ENCODE assay signal across 8 cellular contexts in the genomic region with DNA sequence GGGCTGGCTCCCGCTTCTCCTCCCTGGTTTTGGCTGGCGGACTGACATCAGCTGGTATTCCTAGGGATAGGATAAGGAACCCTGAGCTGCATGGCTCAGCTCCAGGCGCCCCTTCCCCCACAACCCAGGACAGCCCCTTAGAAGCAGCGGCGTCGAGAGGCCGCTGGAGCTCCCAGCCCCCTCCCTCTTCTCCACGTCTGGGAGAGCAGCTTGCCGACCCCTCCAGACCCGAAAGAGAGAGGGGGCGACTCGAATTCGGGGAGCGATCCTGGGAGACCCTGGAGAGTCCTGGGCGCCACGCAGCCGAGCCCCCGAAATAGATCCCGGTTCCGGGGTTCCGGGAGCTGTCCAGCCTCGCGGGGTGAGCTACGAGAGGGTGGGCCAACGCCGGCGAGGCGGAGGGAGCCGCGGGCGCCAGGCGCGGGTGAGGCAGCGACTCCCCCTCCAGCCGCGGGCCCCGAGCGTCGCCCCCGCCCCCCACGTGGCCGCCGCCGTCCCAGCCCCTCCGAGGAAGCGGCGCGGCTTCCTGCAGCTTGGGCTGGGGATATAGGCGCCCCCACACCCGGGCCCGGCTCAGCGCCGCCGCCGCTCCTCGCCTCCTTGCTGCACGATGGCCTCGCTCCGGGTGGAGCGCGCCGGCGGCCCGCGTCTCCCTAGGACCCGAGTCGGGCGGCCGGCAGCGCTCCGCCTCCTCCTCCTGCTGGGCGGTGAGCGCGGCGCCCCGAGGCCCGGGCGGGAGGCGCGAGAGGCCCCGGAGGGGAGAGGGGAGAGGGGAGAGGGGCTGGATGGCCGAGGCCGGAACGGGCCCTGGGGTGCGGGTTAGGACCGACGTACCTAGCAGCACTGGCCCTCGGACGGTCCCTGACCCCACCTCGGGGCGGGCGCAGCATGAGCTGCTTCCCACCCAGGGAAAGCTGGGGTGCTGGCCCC. TPM values are rescaled to one million over a fixed set of nuclear protein-coding genes. Genes with fewer than 3 reads are reported as not detected.
DNase-seq lines count a peak whose midpoint lies in the region; ATAC-seq and TF ChIP-seq lines count a peak whose summit lies in the region.

A gene with protein sequence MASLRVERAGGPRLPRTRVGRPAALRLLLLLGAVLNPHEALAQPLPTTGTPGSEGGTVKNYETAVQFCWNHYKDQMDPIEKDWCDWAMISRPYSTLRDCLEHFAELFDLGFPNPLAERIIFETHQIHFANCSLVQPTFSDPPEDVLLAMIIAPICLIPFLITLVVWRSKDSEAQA (plus strand): TSS at position 576 of the 930 bp plus-strand sequence. CDS start 35 bp downstream, at position 611.

- whole genome bisulfite sequencing in mesodermal cell (ENCODE audit: insufficient coverage in 2 of 2), 2 experiments = 3 to 6% methylated on average over 50 to 65 of the region's 92 CpGs

- no peaks in the 10 kb centered on the region for H3K79me2 ChIP-seq in Karpas-422 (ENCODE audit: low read length)

- H3K27me3 Mint-ChIP-seq in effector memory CD8-positive, alpha-beta T cell = peaks cover 67 to 94% of the 10 kb centered on the region in 2 donors

- peaks cover 4 to 5% of the 10 kb centered on the region in 2 donors for H3K4me1 Mint-ChIP-seq in effector memory CD8-positive, alpha-beta T cell (ENCODE audit: low read depth in 2 of 2)

- no peaks in the 10 kb centered on the region for H3K9me3 ChIP-seq in mesodermal cell (ENCODE audit: control insufficient read depth, low read length)
- H3K9me3 ChIP-seq in upper lobe of right lung = no peaks in the 10 kb centered on the region
- H3K9me3 ChIP-seq in Karpas-422 (ENCODE audit: low read length) = no peaks in the 10 kb centered on the region

- peak; percentile 47 for ATAC-seq in effector memory CD8-positive, alpha-beta T cell (replicated peaks)
- ATAC-seq in upper lobe of right lung = peak; percentile 57
- no peak for ATAC-seq in HG03045 (IDR thresholded peaks at IDR 0.05; ENCODE audit: unreplicated experiment)
- ATAC-seq in HG02973 (IDR thresholded peaks at IDR 0.05; ENCODE audit: unreplicated experiment) = no peak

- no peak for TF ChIP-seq CTCF in upper lobe of right lung (IDR thresholded peaks at IDR 0.05)

- H3K9me2 ChIP-seq in Karpas-422 (replicated peaks; ENCODE audit: insufficient read depth, low read length) = no peaks in the 10 kb centered on the region

- H3K27me3 ChIP-seq in upper lobe of right lung (peaks cover 23% of the 10 kb centered on the region), Karpas-422 (ENCODE audit: low read length) (no peaks in the 10 kb centered on the region)

- H4K20me1 ChIP-seq in Karpas-422 (ENCODE audit: insufficient read depth, low read depth, low read length) = no peaks in the 10 kb centered on the region

- H2AFZ ChIP-seq in Karpas-422 (ENCODE audit: low read length) = no peak within 1 kb of the TSS

- peaks cover 6% of the 10 kb centered on the region for H3K36me3 Mint-ChIP-seq in effector memory CD8-positive, alpha-beta T cell (ENCODE audit: insufficient read depth)

- H3K4me2 ChIP-seq in Karpas-422 (ENCODE audit: low read depth, low read length, poor library complexity, severe bottlenecking) = no peak within 1 kb of the TSS

- no peak within 1 kb of the TSS for H3K27ac ChIP-seq in mesodermal cell (ENCODE audit: low read depth, low read length, severe bottlenecking)
- H3K27ac ChIP-seq in upper lobe of right lung = peak within 1 kb of the TSS; percentile 73
- no peak within 1 kb of the TSS for H3K27ac ChIP-seq in Karpas-422 (ENCODE audit: low read length)

- H3K27ac Mint-ChIP-seq in effector memory CD8-positive, alpha-beta T cell = no peak within 1 kb of the TSS

- DNase-seq in NCI-H774 (lab: John Stamatoyannopoulos, UW) (peak; percentile 10), upper lobe of right lung (peak; percentile 69), Karpas-422 (no peak)
- DNase-seq in effector memory CD8-positive, alpha-beta T cell = no peak

- H3K4me1 ChIP-seq in mesodermal cell (ENCODE audit: control insufficient read depth, insufficient read depth, low read length, poor library complexity, severe bottlenecking) (peaks cover 26% of the 10 kb centered on the region), upper lobe of right lung (peaks cover 6% of the 10 kb centered on the region), Karpas-422 (ENCODE audit: low read length) (peaks cover 8% of the 10 kb centered on the region; the same call in 1 of the 2 replicates)

- H3K36me3 ChIP-seq in mesodermal cell (ENCODE audit: control insufficient read depth, insufficient read depth, low read length) (no peaks in the 10 kb centered on the region), upper lobe of right lung (no peaks in the 10 kb centered on the region), Karpas-422 (ENCODE audit: insufficient read depth, low read length) (no peaks in the 10 kb centered on the region)

- intact Hi-C loops in upper lobe of right lung (cut with DNase I) = no loop called here

- no peaks in the 10 kb centered on the region for H3K9me3 Mint-ChIP-seq in effector memory CD8-positive, alpha-beta T cell

- H3K4me3 ChIP-seq in GM08714 (ENCODE audit: low read length) (peak within 1 kb of the TSS; percentile 5; the same call in 1 of the 2 replicates), mesodermal cell (ENCODE audit: extremely low read depth, insufficient read depth, low read length, poor library complexity, severe bottlenecking) (peak within 1 kb of the TSS; percentile 46), upper lobe of right lung (peak within 1 kb of the TSS; percentile 58), Karpas-422 (ENCODE audit: low read length) (no peak within 1 kb of the TSS)

- H3K9ac ChIP-seq in Karpas-422 (ENCODE audit: low read length) = no peak within 1 kb of the TSS

- H3K4me3 Mint-ChIP-seq in effector memory CD8-positive, alpha-beta T cell = peak within 1 kb of the TSS; percentile 63 to 67

RNA-seq across cellular contexts. Expression of the gene that starts here (rescaled TPM):
- polyA plus RNA-seq in mesodermal cell (2013, experiment 1 of 2) = 127 TPM
- polyA plus RNA-seq in mesodermal cell (2013, experiment 2 of 2) = 78.9 TPM
- total RNA-seq in upper lobe of right lung = 114 TPM
- not detected in 2 replicates for total RNA-seq in Karpas-422 (2014; rRNA removed; shearing (Covaris generic); ENCODE audit: low replicate concordance)

Comparison
In these comparisons a context has a peak if more than half of its experiments do, and no peak if none do; other contexts are left out.
1. RNA of the gene that starts here (total RNA-seq): 114 TPM in upper lobe of right lung (single experiment); not detected in Karpas-422; every median in the first group is over 100 times any median in the second.
2. DNase-seq: peak in NCI-H774 (single experiment) and upper lobe of right lung (single experiment); none in effector memory CD8-positive, alpha-beta T cell (0 of 3) and Karpas-422 (single experiment).
3. ATAC-seq: peak in effector memory CD8-positive, alpha-beta T cell (single experiment) and upper lobe of right lung (single experiment); none in HG03045 (single experiment) and HG02973 (single experiment).